In genomic region chr2:212893216-212893615, GRCh38 we compare ENCODE assay signal across 26 cellular contexts.
"Had no signal": no experiment of that assay in that cellular context is flagged by ENCODE, and none has a peak within 500 bp of the region (broad histone marks: within the 10 kb centered on the region; RNA-seq: fewer than 3 reads in every experiment).

No MANE protein-coding gene starts in this region.

- DNase-seq: activated B cell treated with CpG ODN at 0.5 μM for 24 hours; activated CD4-positive, alpha-beta memory T cell treated with anti-CD3 and anti-CD28 coated beads, Interleukin-2, amount 10 ng/mL, durations not matched to agents 7 days and 5 days; activated CD4-positive, alpha-beta T cell treated with anti-CD3 and anti-CD28 coated beads, Interleukin-2, amount 50 U/mL, for 1 hour; activated gamma-delta T cell; activated naive CD4-positive, alpha-beta T cell treated with anti-CD3 and anti-CD28 coated beads for 36 hours; activated T-cell treated with anti-CD3 and anti-CD28 coated beads for 4 hours; activated T-cell treated with anti-CD3 and anti-CD28 coated beads, Interleukin-2, amount 50 U/mL, for 48 hours; amygdala; Kasumi-1; KBM-7; NCI-H1105 treated with DMSO at 0.1 percent for 48 hours; NCI-H1436 treated with DMSO at 0.1 percent for 48 hours; NCI-H187 treated with DMSO at 0.1 percent for 48 hours; NCI-H2081 treated with DMSO at 0.1 percent for 48 hours; NCI-H446; NCI-H524; OCI-M1; SHP77; T-helper 17 cell; T-helper 9 cell had no signal

- H3K36me3 Mint-ChIP-seq: activated naive CD8-positive, alpha-beta T cell; brain had no signal

- H3K27me3 Mint-ChIP-seq: activated CD4-positive, alpha-beta memory T cell treated with anti-CD3 and anti-CD28 coated beads, Interleukin-2, amount 10 ng/mL, durations not matched to agents 7 days and 5 days; activated naive CD8-positive, alpha-beta T cell; central memory CD8-positive, alpha-beta T cell; T-helper 17 cell had no signal

- ATAC-seq: activated T-helper 17 cell treated with anti-CD3 and anti-CD28 coated beads, Interleukin-2, amount 50 U/mL, for 72 hours; Panc1; T-helper 17 cell had no signal

- H3K4me3 Mint-ChIP-seq: activated B cell treated with CpG ODN at 0.5 μM for 24 hours; activated CD4-positive, alpha-beta memory T cell treated with anti-CD3 and anti-CD28 coated beads, Interleukin-2, amount 10 ng/mL, durations not matched to agents 7 days and 5 days; activated naive CD4-positive, alpha-beta T cell treated with anti-CD3 and anti-CD28 coated beads for 36 hours; activated naive CD8-positive, alpha-beta T cell; activated T-helper 17 cell treated with anti-CD3 and anti-CD28 coated beads, Interleukin-2, amount 50 U/mL, for 72 hours; brain; central memory CD8-positive, alpha-beta T cell; T-helper 17 cell had no signal

- H3K9me3 Mint-ChIP-seq: activated B cell treated with CpG ODN at 0.5 μM for 24 hours; activated CD4-positive, alpha-beta memory T cell treated with anti-CD3 and anti-CD28 coated beads, Interleukin-2, amount 10 ng/mL, durations not matched to agents 7 days and 5 days; activated naive CD4-positive, alpha-beta T cell treated with anti-CD3 and anti-CD28 coated beads for 36 hours; activated T-helper 17 cell treated with anti-CD3 and anti-CD28 coated beads, Interleukin-2, amount 50 U/mL, for 72 hours; brain; central memory CD8-positive, alpha-beta T cell had no signal

- H3K27ac Mint-ChIP-seq: activated B cell treated with CpG ODN at 0.5 μM for 24 hours; activated CD4-positive, alpha-beta memory T cell treated with anti-CD3 and anti-CD28 coated beads, Interleukin-2, amount 10 ng/mL, durations not matched to agents 7 days and 5 days; activated naive CD4-positive, alpha-beta T cell treated with anti-CD3 and anti-CD28 coated beads for 36 hours; activated naive CD8-positive, alpha-beta T cell; activated T-helper 17 cell treated with anti-CD3 and anti-CD28 coated beads, Interleukin-2, amount 50 U/mL, for 72 hours; T-helper 17 cell had no signal

- H3K27ac ChIP-seq: RWPE1 had no signal

- H3K4me1 Mint-ChIP-seq: activated CD4-positive, alpha-beta memory T cell treated with anti-CD3 and anti-CD28 coated beads, Interleukin-2, amount 10 ng/mL, durations not matched to agents 7 days and 5 days; activated T-helper 17 cell treated with anti-CD3 and anti-CD28 coated beads, Interleukin-2, amount 50 U/mL, for 72 hours; central memory CD8-positive, alpha-beta T cell; T-helper 17 cell had no signal
